In the genomic region with DNA sequence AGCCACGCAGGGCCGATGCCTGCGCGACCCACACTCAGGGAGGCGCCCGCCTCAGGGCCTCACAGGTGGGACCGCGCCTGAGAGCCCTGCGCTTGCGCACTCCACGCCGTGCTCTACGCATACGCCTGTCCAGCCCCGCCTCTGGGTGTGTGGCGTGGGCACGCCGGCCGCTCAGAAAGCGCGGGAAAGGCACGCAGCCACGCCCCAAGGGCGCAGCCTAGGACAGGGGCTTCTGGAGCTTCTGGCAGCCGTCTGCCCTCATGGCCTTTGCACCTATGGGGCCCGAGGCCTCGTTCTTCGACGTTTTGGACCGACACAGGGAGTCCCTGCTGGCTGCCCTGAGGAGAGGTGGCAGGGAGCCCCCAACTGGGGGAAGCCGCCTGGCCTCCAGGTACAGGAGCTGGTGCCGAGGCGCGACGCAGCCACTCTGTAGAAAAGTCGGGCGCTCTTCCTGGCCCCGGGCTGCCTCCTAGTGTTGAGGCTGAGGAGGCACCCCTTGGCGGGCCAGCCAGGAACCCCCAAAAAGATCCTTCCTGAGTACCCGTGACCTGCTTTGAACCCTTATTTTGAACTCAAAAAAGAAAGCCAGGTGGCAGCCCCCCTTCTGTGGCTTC, we compare ENCODE assay signal across 15 cellular contexts. TPM values are rescaled to one million over a fixed set of nuclear protein-coding genes. Genes with fewer than 3 reads are reported as not detected.
DNase-seq lines count a peak whose midpoint lies in the region; ATAC-seq, FAIRE-seq and TF ChIP-seq lines count a peak whose summit lies in the region.
"Had no signal": no experiment of that assay in that cellular context is flagged by ENCODE, and none has a peak within 500 bp of the region (broad histone marks: within the 10 kb centered on the region; RNA-seq: fewer than 3 reads in every experiment).

A gene with protein sequence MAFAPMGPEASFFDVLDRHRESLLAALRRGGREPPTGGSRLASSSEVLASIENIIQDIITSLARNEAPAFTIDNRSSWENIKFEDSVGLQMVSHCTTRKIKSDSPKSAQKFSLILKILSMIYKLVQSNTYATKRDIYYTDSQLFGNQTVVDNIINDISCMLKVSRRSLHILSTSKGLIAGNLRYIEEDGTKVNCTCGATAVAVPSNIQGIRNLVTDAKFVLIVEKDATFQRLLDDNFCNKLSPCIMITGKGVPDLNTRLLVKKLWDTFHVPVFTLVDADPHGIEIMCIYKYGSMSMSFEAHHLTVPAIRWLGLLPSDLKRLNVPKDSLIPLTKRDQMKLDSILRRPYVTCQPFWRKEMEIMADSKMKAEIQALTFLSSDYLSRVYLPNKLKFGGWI (plus strand): TSS at position 196 of the 614 bp plus-strand sequence. CDS start 65 bp downstream, at position 261.

- CTCF ChIA-PET in K562 (lab: Yijun Ruan, JAX; ENCODE audit: low intra/inter-chr PET ratio) = interaction anchor here (0.7 to 0.9 kb wide), 2 partner anchors 13 to 237 kb away, joined by 3 read pairs; no protein-coding TSS in a partner anchor

- H3K4me1 ChIP-seq in K562 (replicated peaks in 1 of 2; ENCODE audit: control insufficient read depth in 2 of 2, insufficient read depth in 2 of 2, low read length in 2 of 2) = peaks cover 2 to 7% of the 10 kb centered on the region in 2 experiments; a peak in 2 of 5 replicates

- TF ChIP-seq POLR2A in K562 (conservative IDR thresholded peaks at IDR 0.05) = no peak

- POLR2A ChIA-PET in K562 (lab: Yijun Ruan, JAX) = interaction anchor here (0.6 kb wide), 2 partner anchors 9 to 19 kb away, joined by 4 to 5 read pairs; no protein-coding TSS in a partner anchor

- 18% methylated on average over 36 of the region's 40 CpGs for WGBS in K562 (ENCODE audit: insufficient coverage, low coverage, missing lambda C conversion rate)

- H3K4me2 ChIP-seq in K562 (ENCODE audit: insufficient read depth, low read length) = peak within 1 kb of the TSS; percentile 39

- no peaks in the 10 kb centered on the region for H3K36me3 Mint-ChIP-seq in activated T-helper 1 cell treated with anti-CD3 and anti-CD28 coated beads, Interleukin-12 subunit alpha, Interleukin-12 subunit beta, Interleukin-2, Interleukin-4 antibody, amounts not matched to agents 30 ng/mL and 10 ng/mL and 1 ng/mL, durations not matched to agents 14 hours and 24 hours and 36 hours (ENCODE audit: low read depth)

- peak within 1 kb of the TSS in 1 of 2 experiments; percentile 23; a peak in 1 of 4 replicates for H3K9ac ChIP-seq in K562 (ENCODE audit: insufficient read depth in 1 of 2, low read depth in 2 of 2, low read length in 2 of 2)

- no peaks in the 10 kb centered on the region for H3K9me3 Mint-ChIP-seq in activated T-helper 1 cell treated with anti-CD3 and anti-CD28 coated beads, Interleukin-12 subunit alpha, Interleukin-12 subunit beta, Interleukin-2, Interleukin-4 antibody, amounts not matched to agents 30 ng/mL and 10 ng/mL and 1 ng/mL, durations not matched to agents 14 hours and 24 hours and 36 hours

- TF ChIP-seq CTCF in K562 (IDR thresholded peaks at IDR 0.05 in 2 of 3, conservative IDR thresholded peaks at IDR 0.05 in 1 of 3; ENCODE audit: insufficient read depth in 2 of 3, low read depth in 1 of 3, low read length in 3 of 3) = peak; percentile 38 to 56 (median 51)
- peak; percentile 26 for TF ChIP-seq CTCF in kidney epithelial cell (IDR thresholded peaks at IDR 0.05; ENCODE audit: insufficient read depth, low read length, poor library complexity, severe bottlenecking)

- intact Hi-C loops in K562 (cut with micrococcal nuclease) = no loop called here
- intact Hi-C loops in activated T-helper 1 cell treated with anti-CD3 and anti-CD28 coated beads, Interleukin-12 subunit alpha, Interleukin-12 subunit beta, Interleukin-2, Interleukin-4 antibody, amounts not matched to agents 30 ng/mL and 10 ng/mL and 1 ng/mL, durations not matched to agents 14 hours and 24 hours and 36 hours (cut with micrococcal nuclease) = no loop called here

- H3K4me3 Mint-ChIP-seq in activated T-helper 1 cell treated with anti-CD3 and anti-CD28 coated beads, Interleukin-12 subunit alpha, Interleukin-12 subunit beta, Interleukin-2, Interleukin-4 antibody, amounts not matched to agents 30 ng/mL and 10 ng/mL and 1 ng/mL, durations not matched to agents 14 hours and 24 hours and 36 hours = no peak within 1 kb of the TSS
- H3K4me3 Mint-ChIP-seq: naive thymus-derived CD8-positive, alpha-beta T cell had no signal

- BruUV-seq in K562 (replicated peaks; lab: Mats Ljungman, UMichigan) = no TSS peak

- peak; percentile 16 for DNase-seq in stimulated activated CD4-positive, alpha-beta T cell treated with anti-CD3 and anti-CD28 coated beads, Interleukin-15, amount 100 ng/mL, for 24 hours
- DNase-seq in stimulated activated CD4-positive, alpha-beta T cell treated with anti-CD3 and anti-CD28 coated beads, Interleukin-4, amount 100 ng/mL, for 1 hour = no peak
- DNase-seq in K562 (ENCODE audit: extremely low read depth in 1 of 4, low spot score in 3 of 4) (peak; percentile 69 to 80 (median 78)), kidney epithelial cell (ENCODE audit: low read depth) (no peak), H4 (ENCODE audit: low spot score) (no peak), NCI-H1105 treated with DMSO at 0.1 percent for 48 hours (lab: John Stamatoyannopoulos, UW) (no peak)
- no peak for DNase-seq in activated T-helper 1 cell treated with anti-CD3 and anti-CD28 coated beads, Interleukin-12 subunit alpha, Interleukin-12 subunit beta, Interleukin-2, Interleukin-4 antibody, amounts not matched to agents 30 ng/mL and 10 ng/mL and 1 ng/mL, durations not matched to agents 14 hours and 24 hours and 36 hours (ENCODE audit: low spot score)
- DNase-seq: AML-193; GF-D8; naive thymus-derived CD8-positive, alpha-beta T cell; stimulated activated CD4-positive, alpha-beta T cell treated with anti-CD3 and anti-CD28 coated beads, Interleukin-12 subunit alpha, Interleukin-12 subunit beta, amount 100 ng/mL, for 4 hours had no signal

- no peaks in the 10 kb centered on the region for H3K9me3 ChIP-seq in K562 (replicated peaks; ENCODE audit: control insufficient read depth, insufficient read depth, low read depth, low read length)

- no peaks in the 10 kb centered on the region for H3K36me3 ChIP-seq in K562 (ENCODE audit: control insufficient read depth, insufficient read depth, low read length)
- H3K36me3 ChIP-seq in kidney epithelial cell (ENCODE audit: control insufficient read depth, insufficient read depth, low read length) = no peaks in the 10 kb centered on the region

- H3K9me1 ChIP-seq in K562 (ENCODE audit: control insufficient read depth, insufficient read depth, low read length) = no peaks in the 10 kb centered on the region

- H3K27me3 ChIP-seq in K562 (ENCODE audit: control insufficient read depth in 2 of 2, insufficient read depth in 2 of 2, low read length in 2 of 2) (peaks cover 6 to 33% of the 10 kb centered on the region in 2 experiments; a peak in 4 of 5 replicates), kidney epithelial cell (ENCODE audit: control insufficient read depth, insufficient read depth, low read length) (peaks cover 12% of the 10 kb centered on the region)

- no peaks in the 10 kb centered on the region for H3K79me2 ChIP-seq in K562 (ENCODE audit: control insufficient read depth, insufficient read depth, low read length)

- ATAC-seq in K562 (peak; percentile 98), HG02981 (IDR thresholded peaks at IDR 0.05; ENCODE audit: unreplicated experiment) (no peak)
- ATAC-seq: naive thymus-derived CD8-positive, alpha-beta T cell had no signal

- in situ Hi-C loops in K562 (cut with MboI) = no loop called here

- peak; percentile 65 to 70 for TF ChIP-seq RAD21 in K562 (CRISPR knock-in tag; conservative IDR thresholded peaks at IDR 0.05 in 1 of 2, IDR thresholded peaks at IDR 0.05 in 1 of 2)

- peak within 1 kb of the TSS; percentile 81 for H2AFZ ChIP-seq in K562 (ENCODE audit: low read depth, low read length)

- peak; percentile 49 for FAIRE-seq in K562 (lab: Jason Lieb, UNC)
- FAIRE-seq: endothelial cell of umbilical vein, GM19239 had no signal

- H4K20me1 ChIP-seq in K562 (replicated peaks; ENCODE audit: control insufficient read depth, insufficient read depth, low read length) = 0 out of 2 replicates have a peak, but pooled peaks cover 4% of the 10 kb centered on the region

- no peak within 1 kb of the TSS for H3K27ac Mint-ChIP-seq in activated T-helper 1 cell treated with anti-CD3 and anti-CD28 coated beads, Interleukin-12 subunit alpha, Interleukin-12 subunit beta, Interleukin-2, Interleukin-4 antibody, amounts not matched to agents 30 ng/mL and 10 ng/mL and 1 ng/mL, durations not matched to agents 14 hours and 24 hours and 36 hours
- H3K27ac Mint-ChIP-seq: naive thymus-derived CD8-positive, alpha-beta T cell had no signal

- no peak for TF ChIP-seq EP300 in K562 (IDR thresholded peaks at IDR 0.05; ENCODE audit: low read length)

- H3K27me3 Mint-ChIP-seq in activated T-helper 1 cell treated with anti-CD3 and anti-CD28 coated beads, Interleukin-12 subunit alpha, Interleukin-12 subunit beta, Interleukin-2, Interleukin-4 antibody, amounts not matched to agents 30 ng/mL and 10 ng/mL and 1 ng/mL, durations not matched to agents 14 hours and 24 hours and 36 hours (ENCODE audit: insufficient read depth) = peaks cover 34% of the 10 kb centered on the region

- H3K4me3 ChIP-seq in K562 = peak within 1 kb of the TSS; percentile 8; the same call in 1 of the 2 replicates
- no peak within 1 kb of the TSS for H3K4me3 ChIP-seq in kidney epithelial cell (ENCODE audit: low read depth, low read length)

- H3K4me1 Mint-ChIP-seq in activated T-helper 1 cell treated with anti-CD3 and anti-CD28 coated beads, Interleukin-12 subunit alpha, Interleukin-12 subunit beta, Interleukin-2, Interleukin-4 antibody, amounts not matched to agents 30 ng/mL and 10 ng/mL and 1 ng/mL, durations not matched to agents 14 hours and 24 hours and 36 hours (ENCODE audit: low read depth) = no peaks in the 10 kb centered on the region

- no peak within 1 kb of the TSS for H3K27ac ChIP-seq in K562 (ENCODE audit: extremely low read depth, low read depth, low read length)

RNA-seq across cellular contexts. Expression of the gene that starts here (rescaled TPM):
- not detected in 2 replicates for total RNA-seq in K562 (2011; cell fraction: chromatin; rRNA removed; ENCODE audit: low replicate concordance)
- total RNA-seq in K562 (2011; cell fraction: nucleolus; rRNA removed) = not detected in 2 replicates
- total RNA-seq in K562 (2011; cell fraction: nucleoplasm; rRNA removed) = not detected in 2 replicates
- total RNA-seq in K562 (2014; rRNA removed) (not detected in 2 replicates), K562 (2014; rRNA removed; fragmentation: Illumina TruSeq; extraction: Trizol) (not detected in 2 replicates), K562 (2015; rRNA removed; fragmentation: Illumina TruSeq; extraction: Trizol) (not detected in 2 replicates), K562 (2021) (not detected in 2 replicates), kidney epithelial cell (not detected in 2 replicates)
- polyA plus RNA-seq in K562 (2011; rRNA removed) (not detected in 2 replicates), K562 (2014; fragmentation: Illumina TruSeq; extraction: Trizol) (not detected in 2 replicates), K562 (2014; fragmentation: Nextera tagmentation; extraction: Ambion mirVana) (not detected), K562 (2014; rRNA removed) (not detected in 2 replicates)
- not detected in 2 replicates for polyA plus RNA-seq in K562 (2011; cell fraction: cytosol; rRNA removed)
- not detected in 2 replicates for polyA plus RNA-seq in K562 (2011; cell fraction: nucleus; rRNA removed)
- polyA plus RNA-seq in K562 (2012) = not detected in 2 replicates
- polyA minus RNA-seq in K562 (2011; rRNA and poly(A)+ RNA removed) = not detected in 2 replicates
- polyA minus RNA-seq in K562 (2011; cell fraction: cytosol; rRNA and poly(A)+ RNA removed) = not detected in 2 replicates
- not detected in 2 replicates for polyA minus RNA-seq in K562 (2011; cell fraction: nucleus; rRNA and poly(A)+ RNA removed)
- total RNA-seq in H4 (2014; rRNA removed; shearing (Covaris generic)) = not detected in 2 replicates
- total RNA-seq in activated T-helper 1 cell treated with anti-CD3 and anti-CD28 coated beads, Interleukin-12 subunit alpha, Interleukin-12 subunit beta, Interleukin-2, Interleukin-4 antibody, amounts not matched to agents 30 ng/mL and 10 ng/mL and 1 ng/mL, durations not matched to agents 14 hours and 24 hours and 36 hours = not detected in 2 replicates
- total RNA-seq: activated CD8-positive, alpha-beta memory T cell treated with anti-CD3 and anti-CD28 coated beads for 36 hours; endothelial cell of umbilical vein; naive thymus-derived CD8-positive, alpha-beta T cell had no signal
- polyA plus RNA-seq: endothelial cell of umbilical vein; naive thymus-derived CD8-positive, alpha-beta T cell had no signal

Comparison
In these comparisons a context has a peak if more than half of its experiments do, and no peak if none do; other contexts are left out.
1. Peak in DNase-seq, ATAC-seq, H3K4me3 ChIP-seq and H3K4me2 ChIP-seq in K562; RNA of the gene not detected or under 1 TPM.